Comparison of ENCODE assay signal across 17 cellular contexts in the genomic region with DNA sequence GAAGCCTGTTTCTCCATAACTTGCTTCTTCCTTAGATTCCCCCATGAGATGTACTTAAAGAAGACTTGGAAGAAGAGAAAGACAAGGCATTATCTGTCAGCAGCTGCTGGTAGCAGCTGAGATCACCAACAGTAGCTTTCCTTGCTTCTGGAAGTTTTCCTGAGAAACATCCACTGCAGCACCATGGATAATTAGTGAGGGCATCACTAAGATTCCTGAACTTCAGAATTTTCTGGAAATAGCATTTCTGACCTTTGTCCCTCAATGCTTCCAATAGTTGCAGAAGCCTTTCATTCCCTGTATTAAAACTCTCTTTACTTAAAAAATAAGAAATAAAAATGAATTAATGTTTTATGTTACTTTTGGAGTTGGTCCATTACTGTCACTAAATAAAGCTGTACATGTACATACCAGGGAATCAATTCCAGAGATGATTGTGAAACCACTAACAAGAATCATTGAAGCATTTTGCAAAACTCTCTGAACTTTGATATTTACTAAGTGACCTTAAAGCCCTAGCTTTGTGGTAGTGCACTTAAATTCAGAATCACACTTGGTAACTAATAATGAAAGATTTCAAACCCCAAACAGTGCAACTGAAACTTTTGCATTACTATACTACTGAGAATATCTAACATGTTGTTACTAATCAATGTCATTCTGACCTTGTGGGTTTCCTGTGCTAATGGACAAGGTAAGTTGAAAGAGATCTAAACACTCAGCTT. TPM values are rescaled to one million over a fixed set of nuclear protein-coding genes. Genes with fewer than 3 reads are reported as not detected.
DNase-seq lines count a peak whose midpoint lies in the region; ATAC-seq and TF ChIP-seq lines count a peak whose summit lies in the region.
"Had no signal": no experiment of that assay in that cellular context is flagged by ENCODE, and none has a peak within 500 bp of the region (broad histone marks: within the 10 kb centered on the region; RNA-seq: fewer than 3 reads in every experiment).

CFHR4 (plus strand) TSS at position 538 of the 725 bp plus-strand sequence; CDS start at position 637, 99 bp downstream.

- no peaks in the 10 kb centered on the region for H4K20me1 ChIP-seq in MM.1S (ENCODE audit: insufficient read depth, low read length)

- H3K27me3 Mint-ChIP-seq in stimulated activated memory B cell treated with anti-CD40 and anti-IgM and Interleukin-4, amounts not matched to agents 10 μg/mL and 1 μg/mL and 100 μg/mL, for 72 hours: no peaks in the 10 kb centered on the region

- no peaks in the 10 kb centered on the region for H3K9me2 ChIP-seq in MM.1S (replicated peaks; ENCODE audit: insufficient read depth, low read length)

- no peaks in the 10 kb centered on the region for H3K36me3 Mint-ChIP-seq in stimulated activated memory B cell treated with anti-CD40 and anti-IgM and Interleukin-4, amounts not matched to agents 10 μg/mL and 1 μg/mL and 100 μg/mL, for 72 hours

- H3K36me3 ChIP-seq in MM.1S (replicated peaks; ENCODE audit: insufficient read depth, low read length) (no peaks in the 10 kb centered on the region), left ventricle myocardium inferior (no peaks in the 10 kb centered on the region)
- H3K36me3 ChIP-seq: SJSA1, upper lobe of right lung had no signal

- H3K27me3 ChIP-seq in MM.1S (replicated peaks; ENCODE audit: insufficient read depth, low read length) (no peaks in the 10 kb centered on the region), left ventricle myocardium inferior (ENCODE audit: low read depth) (peaks cover 11% of the 10 kb centered on the region)
- H3K27me3 ChIP-seq: SJSA1, upper lobe of right lung had no signal

- no peaks in the 10 kb centered on the region for H3K9me3 ChIP-seq in MM.1S (replicated peaks; ENCODE audit: insufficient read depth, low read length)
- peaks cover 11% of the 10 kb centered on the region for H3K9me3 ChIP-seq in left ventricle myocardium inferior (replicated peaks)
- H3K9me3 ChIP-seq: SJSA1, upper lobe of right lung had no signal

- no peaks in the 10 kb centered on the region for H3K4me1 Mint-ChIP-seq in stimulated activated memory B cell treated with anti-CD40 and anti-IgM and Interleukin-4, amounts not matched to agents 10 μg/mL and 1 μg/mL and 100 μg/mL, for 72 hours
- H3K4me1 Mint-ChIP-seq: WTC11 had no signal

- peaks cover 3% of the 10 kb centered on the region for H3K9me3 Mint-ChIP-seq in stimulated activated memory B cell treated with anti-CD40 and anti-IgM and Interleukin-4, amounts not matched to agents 10 μg/mL and 1 μg/mL and 100 μg/mL, for 72 hours

- H3K4me3 Mint-ChIP-seq in stimulated activated memory B cell treated with anti-CD40 and anti-IgM and Interleukin-4, amounts not matched to agents 10 μg/mL and 1 μg/mL and 100 μg/mL, for 72 hours: no peak within 1 kb of the TSS
- H3K4me3 Mint-ChIP-seq: activated T-cell treated with anti-CD3 and anti-CD28 coated beads, Interleukin-2, amount 50 U/mL, for 24 hours; WTC11 had no signal

- TF ChIP-seq CTCF in MM.1S (IDR thresholded peaks at IDR 0.05; ENCODE audit: low read length): no peak
- TF ChIP-seq CTCF in left ventricle myocardium inferior (IDR thresholded peaks at IDR 0.05; ENCODE audit: borderline replicate concordance): no peak

- no peaks in the 10 kb centered on the region for H3F3A ChIP-seq in MM.1S (ENCODE audit: insufficient read depth, low read length)

- no peak within 1 kb of the TSS for H3K4me2 ChIP-seq in MM.1S (ENCODE audit: low read depth, low read length)

- H2AFZ ChIP-seq in MM.1S (ENCODE audit: low read length): no peak within 1 kb of the TSS

- H3K9ac ChIP-seq in MM.1S (ENCODE audit: low read length): no peak within 1 kb of the TSS

- intact Hi-C loops in left ventricle myocardium inferior (cut with micrococcal nuclease): no loop called here

- H3K4me3 ChIP-seq in MM.1S (ENCODE audit: low read length) (no peak within 1 kb of the TSS), left ventricle myocardium inferior (no peak within 1 kb of the TSS)
- H3K4me3 ChIP-seq: SJSA1, skin epidermis, upper lobe of right lung had no signal

- H3K27ac Mint-ChIP-seq in stimulated activated memory B cell treated with anti-CD40 and anti-IgM and Interleukin-4, amounts not matched to agents 10 μg/mL and 1 μg/mL and 100 μg/mL, for 72 hours: no peak within 1 kb of the TSS
- H3K27ac Mint-ChIP-seq: activated T-cell treated with anti-CD3 and anti-CD28 coated beads, Interleukin-2, amount 50 U/mL, for 24 hours; WTC11 had no signal

- ATAC-seq in GM18517 (IDR thresholded peaks at IDR 0.05; ENCODE audit: unreplicated experiment): peak; percentile 93
- peak; percentile 79 for ATAC-seq in GM21515 (IDR thresholded peaks at IDR 0.05; ENCODE audit: unreplicated experiment)
- ATAC-seq in HG03045 (IDR thresholded peaks at IDR 0.05; ENCODE audit: unreplicated experiment): peak; percentile 59
- ATAC-seq in stimulated activated memory B cell treated with anti-CD40 and anti-IgM and Interleukin-4, amounts not matched to agents 10 μg/mL and 1 μg/mL and 100 μg/mL, for 72 hours: no peak
- ATAC-seq: left cardiac atrium, upper lobe of right lung, WTC11 had no signal

- DNase-seq in MM.1S (peak; percentile 29), NCI-H146 treated with DMSO at 0.1 percent for 48 hours (lab: John Stamatoyannopoulos, UW; ENCODE audit: unreplicated experiment) (no peak), left ventricle myocardium inferior (no peak), NCI-H1092 treated with DMSO at 0.1 percent for 48 hours (lab: John Stamatoyannopoulos, UW) (no peak)
- DNase-seq: activated T-cell treated with anti-CD3 and anti-CD28 coated beads, Interleukin-2, amount 50 U/mL, for 24 hours; left cardiac atrium; MV-4-11; NCI-H526 treated with DMSO at 0.1 percent for 48 hours; upper lobe of right lung had no signal

- no peak within 1 kb of the TSS for H3K27ac ChIP-seq in MM.1S (ENCODE audit: low read length)
- H3K27ac ChIP-seq in left ventricle myocardium inferior (replicated peaks): no peak within 1 kb of the TSS
- H3K27ac ChIP-seq: HL-60, SJSA1, skin epidermis, upper lobe of right lung had no signal

- no peaks in the 10 kb centered on the region for H3K4me1 ChIP-seq in MM.1S (ENCODE audit: low read length)
- H3K4me1 ChIP-seq in left ventricle myocardium inferior: no peaks in the 10 kb centered on the region
- H3K4me1 ChIP-seq: SJSA1, upper lobe of right lung had no signal

- H3K79me2 ChIP-seq in MM.1S (ENCODE audit: low read length): no peaks in the 10 kb centered on the region

RNA-seq across cellular contexts. Expression of gene CFHR4, which starts in this region (rescaled TPM):
- total RNA-seq in left ventricle myocardium inferior: not detected
- total RNA-seq: left cardiac atrium, SJSA1, upper lobe of right lung had no signal
